Comparison of ENCODE assay signal across 8 cellular contexts in genomic region chr4:10018818-10019438, GRCh38. TPM values are rescaled to one million over a fixed set of nuclear protein-coding genes. Genes with fewer than 3 reads are reported as not detected.
A peak's percentile ranks its signal among the peaks of the same experiment; 100 is the strongest.
DNase-seq lines count a peak whose midpoint lies in the region; ATAC-seq, FAIRE-seq and TF ChIP-seq lines count a peak whose summit lies in the region.

No MANE protein-coding gene starts in this region.

- H3K4me1 ChIP-seq in ES-I3 (ENCODE audit: insufficient read depth, low read length) (no peaks in the 10 kb centered on the region), GM23338 (ENCODE audit: insufficient read depth) (peaks cover 4% of the 10 kb centered on the region; the same call in 1 of the 2 replicates), Loucy (ENCODE audit: insufficient read depth, low read length, poor library complexity, severe bottlenecking) (no peaks in the 10 kb centered on the region), pancreas (no peaks in the 10 kb centered on the region), thyroid gland (peaks cover 30 to 51% of the 10 kb centered on the region in 2 donors)

- H4K20me1 ChIP-seq in GM23338 (replicated peaks; ENCODE audit: insufficient read depth), result no peaks in the 10 kb centered on the region
- H4K20me1 ChIP-seq in Loucy (ENCODE audit: insufficient read depth, low read length, poor library complexity, severe bottlenecking), result no peaks in the 10 kb centered on the region

- H3K9me2 ChIP-seq in GM23338 (ENCODE audit: insufficient read depth) (no peaks in the 10 kb centered on the region), Loucy (replicated peaks; ENCODE audit: low read depth, low read length) (no peaks in the 10 kb centered on the region)

- ATAC-seq in GM23338 (peak; percentile 95), Right ventricle myocardium superior (ENCODE audit: poor library complexity) (peak; percentile 93), pancreas (peak; percentile 96 to 97 (median 97))

- intact Hi-C loops in Right ventricle myocardium superior (cut with DNase I) (loop anchor here (2.0 to 10.0 kb wide), 3 partner anchors 44 to 314 kb away; no protein-coding TSS in a partner anchor), pancreas (cut with DNase I) (loop anchor here in 2 of 3 donors (5.0 to 10.0 kb wide), 2 partner anchors 252 to 314 kb away; no protein-coding TSS in a partner anchor), thyroid gland (cut with DNase I) (loop anchor here (10.0 kb wide), 2 partner anchors 96 to 314 kb away; partner anchors contain the start of gene WDR1)

- H3K9me3 ChIP-seq in ES-I3 (ENCODE audit: control insufficient read depth, insufficient read depth, low read length) (no peaks in the 10 kb centered on the region), Loucy (ENCODE audit: insufficient read depth, low read depth, low read length) (no peaks in the 10 kb centered on the region), pancreas (no peaks in the 10 kb centered on the region), thyroid gland (no peaks in the 10 kb centered on the region)

- FAIRE-seq in pancreas (lab: Jason Lieb, UNC), result no peak

- H3K9ac ChIP-seq in ES-I3 (ENCODE audit: low read depth, low read length) (peak overlapping the region; percentile 52), Loucy (ENCODE audit: low read depth, low read length, poor library complexity, severe bottlenecking) (peak overlapping the region; percentile 76)

- no peaks in the 10 kb centered on the region for H3K4me1 Mint-ChIP-seq in GM23338

- H3K4me3 Mint-ChIP-seq in GM23338, result peak overlapping the region; percentile 80

- WGBS in pancreas, 2 donors, result 2 to 4% methylated on average over 50 to 51 of the region's 51 CpGs
- 1 to 4% methylated on average over 28 to 32 of the region's 51 CpGs for WGBS in thyroid gland, 2 donors

- TF ChIP-seq POLR2A in thyroid gland (IDR thresholded peaks at IDR 0.05), result peak in 1 of 2 donors; percentile 87

- H3F3A ChIP-seq in GM23338 (replicated peaks; ENCODE audit: low read depth) (no peaks in the 10 kb centered on the region), Loucy (ENCODE audit: low read depth) (no peaks in the 10 kb centered on the region)

- H3K27ac ChIP-seq in GM23338 (ENCODE audit: low read depth), result no peak overlapping the region
- peak overlapping the region; percentile 61 to 84 (median 73) for H3K27ac ChIP-seq in pancreas
- H3K27ac ChIP-seq in thyroid gland, result peak overlapping the region; percentile 82 to 93 (median 92)

- H3K4me2 ChIP-seq in GM23338, result peak overlapping the region; percentile 86
- peak overlapping the region; percentile 79 for H3K4me2 ChIP-seq in Loucy (ENCODE audit: low read depth, low read length, poor library complexity, severe bottlenecking)

- DNase-seq in GM23338 (ENCODE audit: low spot score) (peak; percentile 95), SKM-1 treated with dmso at 0.1 percent for 144 hours (lab: John Stamatoyannopoulos, UW; ENCODE audit: unreplicated experiment) (peak; percentile 99), Right ventricle myocardium superior (peak; percentile 99), pancreas (peak; percentile 92 to 96 (median 94)), thyroid gland (peak; percentile 99)
- peak; percentile 84 for DNase-seq in activated naive CD8-positive, alpha-beta T cell treated with anti-CD3 and anti-CD28 coated beads, Interleukin-2, amount 50 U/mL, for 16 hours (ENCODE audit: low read depth, low spot score)

- H2AFZ ChIP-seq in GM23338 (peak overlapping the region; percentile 100), Loucy (ENCODE audit: low read length) (peak overlapping the region; percentile 85)

- peak overlapping the region; percentile 84 for H3K27ac Mint-ChIP-seq in GM23338

- H3K79me2 ChIP-seq in GM23338 (replicated peaks; ENCODE audit: insufficient read depth) (no peaks in the 10 kb centered on the region), Loucy (ENCODE audit: insufficient read depth, low read length) (no peaks in the 10 kb centered on the region)

- peak; percentile 96 to 100 for TF ChIP-seq CTCF in GM23338 (conservative IDR thresholded peaks at IDR 0.05; ENCODE audit: low read depth in 2 of 2)
- peak; percentile 100 for TF ChIP-seq CTCF in Loucy (conservative IDR thresholded peaks at IDR 0.05; ENCODE audit: low read length)
- peak; percentile 82 to 94 (median 88) for TF ChIP-seq CTCF in pancreas (IDR thresholded peaks at IDR 0.05)
- peak; percentile 94 to 100 (median 100) for TF ChIP-seq CTCF in thyroid gland (IDR thresholded peaks at IDR 0.05)

- H3K36me3 Mint-ChIP-seq in GM23338 (ENCODE audit: low read depth), result no peaks in the 10 kb centered on the region

- no peaks in the 10 kb centered on the region for H3K36me3 ChIP-seq in ES-I3 (ENCODE audit: insufficient read depth, low read length)
- no peaks in the 10 kb centered on the region for H3K36me3 ChIP-seq in GM23338 (ENCODE audit: insufficient read depth)
- H3K36me3 ChIP-seq in Loucy (ENCODE audit: insufficient read depth, low read length), result no peaks in the 10 kb centered on the region
- no peaks in the 10 kb centered on the region for H3K36me3 ChIP-seq in pancreas
- H3K36me3 ChIP-seq in thyroid gland, result no peaks in the 10 kb centered on the region

- H3K9me3 Mint-ChIP-seq in GM23338, result no peaks in the 10 kb centered on the region

- H3K27me3 Mint-ChIP-seq in GM23338 (ENCODE audit: insufficient read depth, low read depth, poor library complexity), result peaks cover 6% of the 10 kb centered on the region

- H3K27me3 ChIP-seq in GM23338 (ENCODE audit: insufficient read depth) (peaks cover 8% of the 10 kb centered on the region; the same call in 1 of the 2 replicates), Loucy (ENCODE audit: insufficient read depth, low read length, poor library complexity, severe bottlenecking) (no peaks in the 10 kb centered on the region), pancreas (no peaks in the 10 kb centered on the region), thyroid gland (no peaks in the 10 kb centered on the region)

- H3K4me3 ChIP-seq in GM23338 (peak overlapping the region; percentile 63), Loucy (ENCODE audit: low read length, poor library complexity, severe bottlenecking) (peak overlapping the region; percentile 75), pancreas (peak overlapping the region; percentile 9 to 40 (median 30)), thyroid gland (replicated peaks in 1 of 3) (peak overlapping the region in 1 of 3 donors; percentile 37)

TF ChIP-seq in GM23338, 12 proteins besides CTCF, POLR2A, EP300 and RAD21 (continues in another document):
- TF ChIP-seq REST (IDR thresholded peaks at IDR 0.05; ENCODE audit: unreplicated experiment), result no peak

RNA-seq across cellular contexts. Expression of gene SLC2A9, which starts 2.4 kb away (rescaled TPM):
- 0.21 TPM in 1 of 2 replicates, not detected in the other for total RNA-seq in GM23338 (2014; rRNA removed; shearing (Covaris generic))
- 0.17 and 0.40 TPM in 2 replicates for polyA plus RNA-seq in GM23338 (2016; fragmentation: Nextera tagmentation; extraction: Ambion mirVana)
- total RNA-seq in Right ventricle myocardium superior, result 8.8 TPM
- 1 to 10 TPM; 1.2 to 5.7 (median 2.6) TPM for total RNA-seq in pancreas
- polyA plus RNA-seq in pancreas, result 1 to 10 TPM; 1.9 to 2.2 TPM
- total RNA-seq in thyroid gland, result 10 to 100 TPM in 1 of 4 donors, 1 to 10 TPM in 3; 5.0 to 21.2 (median 9.2) TPM
